Comparison of ENCODE assay signal across 11 cellular contexts in genomic region chr6:32759669-32760068, GRCh38. TPM values are rescaled to one million over a fixed set of nuclear protein-coding genes. Genes with fewer than 3 reads are reported as not detected.
"Had no signal": no experiment of that assay in that cellular context is flagged by ENCODE, and none has a peak within 500 bp of the region (broad histone marks: within the 10 kb centered on the region; RNA-seq: fewer than 3 reads in every experiment).

No MANE protein-coding gene starts in this region.

- ATAC-seq: GM23338, HCT116 had no signal

- H3K9me3 ChIP-seq: HAP-1 had no signal

- H3K9ac ChIP-seq: KMS-11 had no signal

- H3K27ac ChIP-seq: HL-60, KMS-11 had no signal

- DNase-seq: H7, HFFc6, Karpas-422, KBM-7 had no signal

- H3K4me2 ChIP-seq: GM23338, KMS-11 had no signal

- H2AFZ ChIP-seq: GM23338 had no signal

- H3K36me3 ChIP-seq: HAP-1 had no signal

- H3K4me3 ChIP-seq: GM23338, HAP-1 had no signal

- H3K4me1 ChIP-seq: HAP-1 had no signal

RNA-seq across cellular contexts. Expression of gene HLA-DQB2, which starts 3.7 kb away (rescaled TPM):
- total RNA-seq: GM23338, H4, H7, HFFc6, HT1080 had no signal
- polyA plus RNA-seq: GM23338 had no signal

RNA-seq across cellular contexts. Expression of gene HLA-DQA2, which starts 18.5 kb away (rescaled TPM):
- total RNA-seq: GM23338, H4, H7, HFFc6, HT1080 had no signal
- polyA plus RNA-seq: GM23338 had no signal

RNA-seq across cellular contexts. Expression of gene HLA-DOB, which starts 57.1 kb away (rescaled TPM):
- total RNA-seq: GM23338, H4, H7 had no signal
- polyA plus RNA-seq: GM23338 had no signal
